ENCODE assay signal across 1 cellular context in the genomic region with DNA sequence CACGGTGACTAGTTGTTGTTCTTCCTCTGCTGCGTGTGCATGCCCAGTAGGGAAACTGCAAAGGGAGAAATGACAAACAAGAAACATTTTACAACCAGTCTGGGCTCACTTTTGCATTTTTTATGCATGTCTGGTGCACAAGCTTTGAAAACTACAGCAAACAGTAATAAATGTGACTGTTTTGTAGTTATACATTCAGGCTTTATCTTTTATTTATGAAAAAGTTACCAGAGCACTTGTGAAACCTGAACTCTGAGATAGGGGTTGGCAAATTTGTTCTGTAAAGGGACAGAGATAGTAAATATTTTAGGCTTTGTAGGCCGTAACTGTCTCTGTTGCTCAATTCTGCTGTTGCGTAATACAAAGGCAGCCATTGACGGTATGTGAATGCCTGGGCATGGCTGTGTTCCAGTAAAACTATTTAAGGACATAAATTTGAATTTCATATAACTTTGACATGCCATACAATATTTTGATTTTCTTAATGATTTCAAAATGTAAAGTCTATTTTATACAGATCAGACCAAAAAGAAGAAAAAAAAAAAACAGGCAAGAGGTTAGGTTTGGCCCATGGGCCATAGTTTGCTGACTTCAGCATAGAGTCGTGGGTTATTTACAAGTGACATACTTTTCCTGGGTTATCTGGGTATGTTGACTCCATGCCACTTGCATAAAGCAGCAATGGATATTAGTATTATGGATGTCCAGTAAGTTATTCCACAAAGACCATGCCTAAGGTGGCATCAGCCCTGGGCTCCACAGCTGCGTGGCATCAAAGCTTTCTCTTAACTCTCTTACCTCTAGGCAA.
TF ChIP-seq lines count a peak whose summit lies in the region.

No MANE protein-coding gene starts in this region.

TF ChIP-seq in HepG2, 621 proteins besides CTCF, POLR2A, EP300 and RAD21 (continued from another document and continues in another):
- TF ChIP-seq USF2 (IDR thresholded peaks at IDR 0.05; ENCODE audit: low read depth, low read length) (no peak), USF2 (CRISPR knock-in tag; IDR thresholded peaks at IDR 0.05; ENCODE audit: borderline replicate concordance) (no peak), SETDB1 (CRISPR knock-in tag; IDR thresholded peaks at IDR 0.05; ENCODE audit: borderline replicate concordance) (no peak), ETV5 (CRISPR knock-in tag; IDR thresholded peaks at IDR 0.05; ENCODE audit: borderline replicate concordance) (peak; percentile 73; the same call in 1 of the 2 replicates), FOXJ3 (CRISPR knock-in tag; IDR thresholded peaks at IDR 0.05; ENCODE audit: borderline replicate concordance) (peak; percentile 99; the same call in 1 of the 2 replicates), ZNF484 (CRISPR knock-in tag; IDR thresholded peaks at IDR 0.05; ENCODE audit: borderline replicate concordance, low read depth) (no peak), ZNF605 (CRISPR knock-in tag; IDR thresholded peaks at IDR 0.05) (0 out of 2 replicates have a peak, but pooled peaks have one; percentile 20), SAP130 (CRISPR knock-in tag; IDR thresholded peaks at IDR 0.05; ENCODE audit: low read depth) (peak; percentile 86), HINFP (CRISPR knock-in tag; IDR thresholded peaks at IDR 0.05; ENCODE audit: low read depth) (no peak), MAF1 (CRISPR knock-in tag; IDR thresholded peaks at IDR 0.05; ENCODE audit: borderline replicate concordance) (peak; percentile 41; the same call in 1 of the 2 replicates), TMF1 (CRISPR knock-in tag; IDR thresholded peaks at IDR 0.05; ENCODE audit: low read depth) (no peak; the same call in 1 of the 2 replicates), TOPORS (CRISPR knock-in tag; IDR thresholded peaks at IDR 0.05) (no peak), RBM22 (optimal IDR thresholded peaks at IDR 0.05; ENCODE audit: low read length) (peak; percentile 97), ZNF362 (CRISPR knock-in tag; IDR thresholded peaks at IDR 0.05; ENCODE audit: borderline replicate concordance) (peak; percentile 80), ZSCAN12 (CRISPR knock-in tag; IDR thresholded peaks at IDR 0.05) (peak; percentile 75; the same call in 1 of the 2 replicates), CSRNP2 (CRISPR knock-in tag; conservative IDR thresholded peaks at IDR 0.05; ENCODE audit: low read depth) (no peak), ARNT2 (CRISPR knock-in tag; IDR thresholded peaks at IDR 0.05; ENCODE audit: low read depth) (peak; percentile 63; the same call in 1 of the 2 replicates), LCORL (IDR thresholded peaks at IDR 0.05) (peak; percentile 94), LCORL (CRISPR knock-in tag; IDR thresholded peaks at IDR 0.05) (peak; percentile 99), XBP1 (CRISPR knock-in tag; IDR thresholded peaks at IDR 0.05) (no peak), ZNF616 (CRISPR knock-in tag; IDR thresholded peaks at IDR 0.05; ENCODE audit: low read depth) (no peak), ZNF431 (CRISPR knock-in tag; IDR thresholded peaks at IDR 0.05; ENCODE audit: borderline replicate concordance, low read depth) (peak; percentile 72; the same call in 1 of the 2 replicates), SMC3 (IDR thresholded peaks at IDR 0.05; ENCODE audit: low read length) (peak; percentile 67; the same call in 1 of the 2 replicates), ZNF136 (CRISPR knock-in tag; IDR thresholded peaks at IDR 0.05; ENCODE audit: low read depth) (peak; percentile 98; the same call in 1 of the 2 replicates), KDM6A (CRISPR knock-in tag; IDR thresholded peaks at IDR 0.05; ENCODE audit: low read depth) (no peak; the same call in 1 of the 2 replicates), GZF1 (CRISPR knock-in tag; IDR thresholded peaks at IDR 0.05) (0 out of 2 replicates have a peak, but pooled peaks have one; percentile 7), BRF2 (CRISPR knock-in tag; IDR thresholded peaks at IDR 0.05) (no peak; the same call in 1 of the 2 replicates), FOXP1 (IDR thresholded peaks at IDR 0.05) (no peak), FOXP1 (CRISPR knock-in tag; IDR thresholded peaks at IDR 0.05) (peak; percentile 88), RXRB (CRISPR knock-in tag; IDR thresholded peaks at IDR 0.05; ENCODE audit: borderline replicate concordance) (peak; percentile 91), ETV6 (CRISPR knock-in tag; conservative IDR thresholded peaks at IDR 0.05) (peak; percentile 31; the same call in 1 of the 2 replicates), ZNF740 (CRISPR knock-in tag; IDR thresholded peaks at IDR 0.05) (no peak), TCF12 (IDR thresholded peaks at IDR 0.05) (no peak), TCF12 (CRISPR knock-in tag; IDR thresholded peaks at IDR 0.05) (0 out of 2 replicates have a peak, but pooled peaks have one; percentile 91), ZNF44 (CRISPR knock-in tag; IDR thresholded peaks at IDR 0.05) (no peak), ZFY (CRISPR knock-in tag; IDR thresholded peaks at IDR 0.05) (peak; percentile 91), ARID3A (IDR thresholded peaks at IDR 0.05; ENCODE audit: low read depth, low read length) (no peak; the same call in 1 of the 2 replicates), ZNF335 (CRISPR knock-in tag; IDR thresholded peaks at IDR 0.05) (no peak)
- TF ChIP-seq, protein P1, sequence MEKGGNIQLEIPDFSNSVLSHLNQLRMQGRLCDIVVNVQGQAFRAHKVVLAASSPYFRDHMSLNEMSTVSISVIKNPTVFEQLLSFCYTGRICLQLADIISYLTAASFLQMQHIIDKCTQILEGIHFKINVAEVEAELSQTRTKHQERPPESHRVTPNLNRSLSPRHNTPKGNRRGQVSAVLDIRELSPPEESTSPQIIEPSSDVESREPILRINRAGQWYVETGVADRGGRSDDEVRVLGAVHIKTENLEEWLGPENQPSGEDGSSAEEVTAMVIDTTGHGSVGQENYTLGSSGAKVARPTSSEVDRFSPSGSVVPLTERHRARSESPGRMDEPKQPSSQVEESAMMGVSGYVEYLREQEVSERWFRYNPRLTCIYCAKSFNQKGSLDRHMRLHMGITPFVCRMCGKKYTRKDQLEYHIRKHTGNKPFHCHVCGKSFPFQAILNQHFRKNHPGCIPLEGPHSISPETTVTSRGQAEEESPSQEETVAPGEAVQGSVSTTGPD (CRISPR knock-in tag; IDR thresholded peaks at IDR 0.05) = peak; percentile 80; the same call in 1 of the 2 replicates
- TF ChIP-seq, protein P2, sequence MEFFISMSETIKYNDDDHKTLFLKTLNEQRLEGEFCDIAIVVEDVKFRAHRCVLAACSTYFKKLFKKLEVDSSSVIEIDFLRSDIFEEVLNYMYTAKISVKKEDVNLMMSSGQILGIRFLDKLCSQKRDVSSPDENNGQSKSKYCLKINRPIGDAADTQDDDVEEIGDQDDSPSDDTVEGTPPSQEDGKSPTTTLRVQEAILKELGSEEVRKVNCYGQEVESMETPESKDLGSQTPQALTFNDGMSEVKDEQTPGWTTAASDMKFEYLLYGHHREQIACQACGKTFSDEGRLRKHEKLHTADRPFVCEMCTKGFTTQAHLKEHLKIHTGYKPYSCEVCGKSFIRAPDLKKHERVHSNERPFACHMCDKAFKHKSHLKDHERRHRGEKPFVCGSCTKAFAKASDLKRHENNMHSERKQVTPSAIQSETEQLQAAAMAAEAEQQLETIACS (CRISPR knock-in tag; IDR thresholded peaks at IDR 0.05) = no peak; the same call in 1 of the 2 replicates
- TF ChIP-seq, protein P3, sequence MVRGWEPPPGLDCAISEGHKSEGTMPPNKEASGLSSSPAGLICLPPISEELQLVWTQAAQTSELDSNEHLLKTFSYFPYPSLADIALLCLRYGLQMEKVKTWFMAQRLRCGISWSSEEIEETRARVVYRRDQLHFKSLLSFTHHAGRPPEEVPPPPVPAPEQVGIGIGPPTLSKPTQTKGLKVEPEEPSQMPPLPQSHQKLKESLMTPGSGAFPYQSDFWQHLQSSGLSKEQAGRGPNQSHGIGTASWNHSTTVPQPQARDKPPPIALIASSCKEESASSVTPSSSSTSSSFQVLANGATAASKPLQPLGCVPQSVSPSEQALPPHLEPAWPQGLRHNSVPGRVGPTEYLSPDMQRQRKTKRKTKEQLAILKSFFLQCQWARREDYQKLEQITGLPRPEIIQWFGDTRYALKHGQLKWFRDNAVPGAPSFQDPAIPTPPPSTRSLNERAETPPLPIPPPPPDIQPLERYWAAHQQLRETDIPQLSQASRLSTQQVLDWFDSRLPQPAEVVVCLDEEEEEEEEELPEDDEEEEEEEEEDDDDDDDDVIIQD (CRISPR knock-in tag; IDR thresholded peaks at IDR 0.05; ENCODE audit: low read depth) = peak; percentile 96
- TF ChIP-seq, protein P4, sequence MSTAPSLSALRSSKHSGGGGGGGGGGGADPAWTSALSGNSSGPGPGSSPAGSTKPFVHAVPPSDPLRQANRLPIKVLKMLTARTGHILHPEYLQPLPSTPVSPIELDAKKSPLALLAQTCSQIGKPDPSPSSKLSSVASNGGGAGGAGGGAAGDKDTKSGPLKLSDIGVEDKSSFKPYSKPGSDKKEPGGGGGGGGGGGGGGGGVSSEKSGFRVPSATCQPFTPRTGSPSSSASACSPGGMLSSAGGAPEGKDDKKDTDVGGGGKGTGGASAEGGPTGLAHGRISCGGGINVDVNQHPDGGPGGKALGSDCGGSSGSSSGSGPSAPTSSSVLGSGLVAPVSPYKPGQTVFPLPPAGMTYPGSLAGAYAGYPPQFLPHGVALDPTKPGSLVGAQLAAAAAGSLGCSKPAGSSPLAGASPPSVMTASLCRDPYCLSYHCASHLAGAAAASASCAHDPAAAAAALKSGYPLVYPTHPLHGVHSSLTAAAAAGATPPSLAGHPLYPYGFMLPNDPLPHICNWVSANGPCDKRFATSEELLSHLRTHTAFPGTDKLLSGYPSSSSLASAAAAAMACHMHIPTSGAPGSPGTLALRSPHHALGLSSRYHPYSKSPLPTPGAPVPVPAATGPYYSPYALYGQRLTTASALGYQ (CRISPR knock-in tag; IDR thresholded peaks at IDR 0.05) = peak; percentile 98
